ENCODE assay signal across 1 cellular context in the genomic region with DNA sequence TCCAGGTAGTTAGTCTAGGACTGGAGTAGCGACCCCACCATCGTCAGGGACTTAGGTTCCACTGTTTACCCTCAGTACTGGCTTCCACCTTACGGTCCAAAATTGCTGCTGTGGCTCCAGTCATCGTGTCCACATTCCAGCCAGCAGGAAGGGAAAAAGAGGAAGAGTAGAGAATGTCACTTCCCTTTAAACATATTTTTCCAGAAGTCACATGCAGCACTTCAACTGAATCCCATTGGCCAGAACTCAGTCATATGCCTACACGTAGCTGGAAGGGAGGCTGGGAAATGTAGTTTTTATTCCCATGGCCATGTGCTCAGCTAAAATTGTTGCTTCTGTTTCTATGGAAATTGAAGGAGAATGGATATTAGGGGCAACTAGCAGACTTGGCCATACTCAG.
TF ChIP-seq lines count a peak whose summit lies in the region.

No MANE protein-coding gene starts in this region.

TF ChIP-seq in IMR-90, 13 proteins besides CTCF, POLR2A, EP300 and RAD21 (continued from another document):
- no peak for TF ChIP-seq BHLHE40 (IDR thresholded peaks at IDR 0.05; ENCODE audit: low read depth, low read length)
- TF ChIP-seq, protein P1, sequence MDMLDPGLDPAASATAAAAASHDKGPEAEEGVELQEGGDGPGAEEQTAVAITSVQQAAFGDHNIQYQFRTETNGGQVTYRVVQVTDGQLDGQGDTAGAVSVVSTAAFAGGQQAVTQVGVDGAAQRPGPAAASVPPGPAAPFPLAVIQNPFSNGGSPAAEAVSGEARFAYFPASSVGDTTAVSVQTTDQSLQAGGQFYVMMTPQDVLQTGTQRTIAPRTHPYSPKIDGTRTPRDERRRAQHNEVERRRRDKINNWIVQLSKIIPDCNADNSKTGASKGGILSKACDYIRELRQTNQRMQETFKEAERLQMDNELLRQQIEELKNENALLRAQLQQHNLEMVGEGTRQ (IDR thresholded peaks at IDR 0.05; ENCODE audit: low read depth, low read length) = peak; percentile 89
- no peak for TF ChIP-seq MAZ (IDR thresholded peaks at IDR 0.05; ENCODE audit: borderline replicate concordance, low read depth, low read length)
- TF ChIP-seq MAFK (IDR thresholded peaks at IDR 0.05; ENCODE audit: low read depth, low read length) = no peak
- TF ChIP-seq RFX5 (IDR thresholded peaks at IDR 0.05; ENCODE audit: low read depth, low read length) = no peak
- no peak for TF ChIP-seq CHD1 (IDR thresholded peaks at IDR 0.05; ENCODE audit: low read depth, low read length)
